ENCODE assay signal across 10 cellular contexts in the genomic region with DNA sequence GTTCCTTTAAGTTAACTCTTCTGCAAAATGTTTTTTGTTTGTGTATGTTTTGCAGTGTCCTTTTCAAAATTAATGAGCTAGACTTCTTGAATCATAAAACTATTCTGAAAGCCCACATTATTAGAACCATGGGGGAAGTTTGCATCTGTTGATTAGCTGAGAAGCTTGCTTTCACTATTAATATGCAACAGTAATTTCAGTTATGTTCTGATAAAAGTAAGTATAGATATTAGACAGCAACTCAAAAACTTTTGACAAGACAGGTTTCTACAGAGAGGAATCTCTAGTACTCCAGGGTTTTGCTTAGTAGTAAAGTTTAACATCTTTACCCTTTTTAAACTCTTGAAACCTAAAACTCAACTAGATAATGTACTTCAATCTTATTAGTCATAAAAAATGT.
DNase-seq lines count a peak whose midpoint lies in the region; ATAC-seq lines count a peak whose summit lies in the region.
"Had no signal": no experiment of that assay in that cellular context is flagged by ENCODE, and none has a peak within 500 bp of the region (broad histone marks: within the 10 kb centered on the region; RNA-seq: fewer than 3 reads in every experiment).

No MANE protein-coding gene starts in this region.

- ATAC-seq in stimulated activated naive CD8-positive, alpha-beta T cell treated with anti-CD3 and anti-CD28 coated beads, Interleukin-15, Interleukin-2, amounts not matched to agents 100 U/mL and 50 U/mL, for 24 hours = no peak
- ATAC-seq in HG02588 (IDR thresholded peaks at IDR 0.05; ENCODE audit: unreplicated experiment) (peak; percentile 69), HG03457 (IDR thresholded peaks at IDR 0.05; ENCODE audit: unreplicated experiment) (peak; percentile 63)
- peak; percentile 56 for ATAC-seq in stimulated activated naive CD8-positive, alpha-beta T cell treated with anti-CD3 and anti-CD28 coated beads, Interleukin-15, amount 100 ng/mL, for 72 hours

- H3K27ac Mint-ChIP-seq in stimulated activated naive CD8-positive, alpha-beta T cell treated with anti-CD3 and anti-CD28 coated beads, Interleukin-15, Interleukin-2, amounts not matched to agents 100 ng/mL and 50 ng/mL, for 24 hours = peak overlapping the region; percentile 78
- peak overlapping the region in 1 of 2 donors; percentile 15 for H3K27ac Mint-ChIP-seq in stimulated activated naive CD8-positive, alpha-beta T cell treated with anti-CD3 and anti-CD28 coated beads, Interleukin-15, amount 100 ng/mL, for 72 hours

- no peak for DNase-seq in stimulated activated naive CD8-positive, alpha-beta T cell treated with anti-CD3 and anti-CD28 coated beads, Interleukin-15, Interleukin-2, amounts not matched to agents 100 U/mL and 50 U/mL, for 24 hours
- no peak for DNase-seq in stimulated activated naive CD8-positive, alpha-beta T cell treated with anti-CD3 and anti-CD28 coated beads, Interleukin-15, amount 100 ng/mL, for 72 hours
- DNase-seq in iPS-NIHi7 (ENCODE audit: extremely low spot score) (no peak), NCI-H1417 (lab: John Stamatoyannopoulos, UW) (no peak), NCI-H526 treated with DMSO at 0.1 percent for 48 hours (lab: John Stamatoyannopoulos, UW) (no peak)
- DNase-seq: IMR-90, NCI-H526 had no signal

- H3K27me3 Mint-ChIP-seq in stimulated activated naive CD8-positive, alpha-beta T cell treated with anti-CD3 and anti-CD28 coated beads, Interleukin-15, Interleukin-2, amounts not matched to agents 100 ng/mL and 50 ng/mL, for 24 hours = no peaks in the 10 kb centered on the region
- no peaks in the 10 kb centered on the region for H3K27me3 Mint-ChIP-seq in stimulated activated naive CD8-positive, alpha-beta T cell treated with anti-CD3 and anti-CD28 coated beads, Interleukin-15, amount 100 ng/mL, for 72 hours

- no peak overlapping the region for H3K4me3 Mint-ChIP-seq in stimulated activated naive CD8-positive, alpha-beta T cell treated with anti-CD3 and anti-CD28 coated beads, Interleukin-15, Interleukin-2, amounts not matched to agents 100 ng/mL and 50 ng/mL, for 24 hours
- no peak overlapping the region for H3K4me3 Mint-ChIP-seq in stimulated activated naive CD8-positive, alpha-beta T cell treated with anti-CD3 and anti-CD28 coated beads, Interleukin-15, amount 100 ng/mL, for 72 hours

- peaks cover 83% of the 10 kb centered on the region for H3K4me1 Mint-ChIP-seq in stimulated activated naive CD8-positive, alpha-beta T cell treated with anti-CD3 and anti-CD28 coated beads, Interleukin-15, Interleukin-2, amounts not matched to agents 100 ng/mL and 50 ng/mL, for 24 hours (ENCODE audit: low read depth)
- H3K4me1 Mint-ChIP-seq in stimulated activated naive CD8-positive, alpha-beta T cell treated with anti-CD3 and anti-CD28 coated beads, Interleukin-15, amount 100 ng/mL, for 72 hours = peaks cover 53% of the 10 kb centered on the region

- H3K36me3 Mint-ChIP-seq in stimulated activated naive CD8-positive, alpha-beta T cell treated with anti-CD3 and anti-CD28 coated beads, Interleukin-15, Interleukin-2, amounts not matched to agents 100 ng/mL and 50 ng/mL, for 24 hours (ENCODE audit: low read depth) = peaks cover 3% of the 10 kb centered on the region

- H3K9me3 Mint-ChIP-seq in stimulated activated naive CD8-positive, alpha-beta T cell treated with anti-CD3 and anti-CD28 coated beads, Interleukin-15, Interleukin-2, amounts not matched to agents 100 ng/mL and 50 ng/mL, for 24 hours = no peaks in the 10 kb centered on the region
- no peaks in the 10 kb centered on the region for H3K9me3 Mint-ChIP-seq in stimulated activated naive CD8-positive, alpha-beta T cell treated with anti-CD3 and anti-CD28 coated beads, Interleukin-15, amount 100 ng/mL, for 72 hours
